8 cellular contexts compared by ENCODE assay signal in genomic region chr15:34583399-34584320, GRCh38. TPM values are rescaled to one million over a fixed set of nuclear protein-coding genes. Genes with fewer than 3 reads are reported as not detected.
DNase-seq lines count a peak whose midpoint lies in the region; ATAC-seq and TF ChIP-seq lines count a peak whose summit lies in the region.

A gene with protein sequence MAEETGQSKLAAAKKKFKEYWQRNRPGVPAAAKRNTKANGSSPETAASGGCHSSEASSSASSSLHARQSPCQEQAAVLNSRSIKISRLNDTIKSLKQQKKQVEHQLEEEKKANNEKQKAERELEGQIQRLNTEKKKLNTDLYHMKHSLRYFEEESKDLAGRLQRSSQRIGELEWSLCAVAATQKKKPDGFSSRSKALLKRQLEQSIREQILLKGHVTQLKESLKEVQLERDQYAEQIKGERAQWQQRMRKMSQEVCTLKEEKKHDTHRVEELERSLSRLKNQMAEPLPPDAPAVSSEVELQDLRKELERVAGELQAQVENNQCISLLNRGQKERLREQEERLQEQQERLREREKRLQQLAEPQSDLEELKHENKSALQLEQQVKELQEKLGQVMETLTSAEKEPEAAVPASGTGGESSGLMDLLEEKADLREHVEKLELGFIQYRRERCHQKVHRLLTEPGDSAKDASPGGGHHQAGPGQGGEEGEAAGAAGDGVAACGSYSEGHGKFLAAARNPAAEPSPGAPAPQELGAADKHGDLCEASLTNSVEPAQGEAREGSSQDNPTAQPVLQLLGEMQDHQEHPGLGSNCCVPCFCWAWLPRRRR (minus strand): TSS chr15:34583651. CDS start chr15:34535912, 47,739 bp downstream.

- H3K9me3 ChIP-seq in CD8-positive, alpha-beta T cell (ENCODE audit: low read length) = no peaks in the 10 kb centered on the region
- H3K9me3 ChIP-seq in Panc1 (ENCODE audit: control insufficient read depth, insufficient read depth, low read depth, low read length) = no peaks in the 10 kb centered on the region

- peak; percentile 54 to 86 (median 78) for DNase-seq in CD8-positive, alpha-beta T cell
- peak; percentile 25 for DNase-seq in Panc1 (ENCODE audit: low read depth, low spot score)
- peak; percentile 84 to 86 for DNase-seq in activated T-cell treated with anti-CD3 and anti-CD28 coated beads, Interleukin-2, amount 50 U/mL, for 72 hours
- DNase-seq in fibroblast of mammary gland (ENCODE audit: low read depth) = peak; percentile 37
- peak; percentile 71 for DNase-seq in natural killer cell
- peak; percentile 80 for DNase-seq in stimulated activated naive CD8-positive, alpha-beta T cell treated with anti-CD3 and anti-CD28 coated beads, Interleukin-15, Interleukin-2, amounts not matched to agents 100 U/mL and 50 U/mL, for 24 hours

- H3K36me3 ChIP-seq in CD8-positive, alpha-beta T cell (ENCODE audit: insufficient read depth, low read length) = no peaks in the 10 kb centered on the region
- H3K36me3 ChIP-seq in Panc1 (ENCODE audit: control insufficient read depth, insufficient read depth, low read length) = no peaks in the 10 kb centered on the region

- peaks cover 33% of the 10 kb centered on the region for H3K4me1 Mint-ChIP-seq in CD8-positive, alpha-beta T cell (ENCODE audit: low read depth)
- peaks cover 42% of the 10 kb centered on the region for H3K4me1 Mint-ChIP-seq in activated T-cell treated with anti-CD3 and anti-CD28 coated beads, Interleukin-2, amount 50 U/mL, for 72 hours (ENCODE audit: low read depth)
- H3K4me1 Mint-ChIP-seq in natural killer cell = peaks cover 29 to 39% of the 10 kb centered on the region in 2 donors

- POLR2A ChIA-PET in CD8-positive, alpha-beta T cell (lab: Charles Lee) = interaction anchor here (0.6 to 1.2 kb wide), 4 partner anchors 216 to 545 kb away, joined by 3 to 4 read pairs (median 4); partner anchors contain the start of genes AVEN, EMC7, LPCAT4 and PGBD4
- POLR2A ChIA-PET in Panc1 (lab: Charles Lee) = interaction anchor here (0.6 to 0.7 kb wide), 2 partner anchors 263 to 461 kb away, joined by 5 to 6 read pairs; no protein-coding TSS in a partner anchor

- intact Hi-C loops in CD8-positive, alpha-beta T cell (cut with DNase I, micrococcal nuclease) = loop anchor here (5.0 to 10.0 kb wide), 4 partner anchors 404 to 961 kb away; partner anchors contain the start of genes AVEN (in 1 of the 2), DPH6 (in 1 of the 2), EMC7 (in 1 of the 2) and PGBD4 (in 1 of the 2)
- intact Hi-C loops in Panc1 (cut with micrococcal nuclease; ENCODE audit: unreplicated experiment) = no loop called here
- intact Hi-C loops in natural killer cell (cut with micrococcal nuclease) = no loop called here

- peaks cover 4% of the 10 kb centered on the region for H3K36me3 Mint-ChIP-seq in CD8-positive, alpha-beta T cell
- no peaks in the 10 kb centered on the region for H3K36me3 Mint-ChIP-seq in activated T-cell treated with anti-CD3 and anti-CD28 coated beads, Interleukin-2, amount 50 U/mL, for 72 hours (ENCODE audit: insufficient read depth in 2 of 2)
- H3K36me3 Mint-ChIP-seq in natural killer cell = no peaks in the 10 kb centered on the region

- H3K27me3 Mint-ChIP-seq in CD8-positive, alpha-beta T cell (ENCODE audit: low read depth) = peaks cover 16% of the 10 kb centered on the region
- peaks cover 13% of the 10 kb centered on the region for H3K27me3 Mint-ChIP-seq in activated T-cell treated with anti-CD3 and anti-CD28 coated beads, Interleukin-2, amount 50 U/mL, for 72 hours (ENCODE audit: low read depth)
- H3K27me3 Mint-ChIP-seq in natural killer cell (ENCODE audit: low read depth in 2 of 2) = peaks cover 7 to 8% of the 10 kb centered on the region in 2 donors

- no peaks in the 10 kb centered on the region for H3K27me3 ChIP-seq in CD8-positive, alpha-beta T cell (ENCODE audit: insufficient read depth, low read length)
- no peaks in the 10 kb centered on the region for H3K27me3 ChIP-seq in Panc1 (ENCODE audit: control insufficient read depth, insufficient read depth, low read length)

- no TSS peak for BruUV-seq in Panc1 (replicated peaks; lab: Mats Ljungman, UMichigan)

- peak within 1 kb of the TSS; percentile 55 for H3K27ac Mint-ChIP-seq in CD8-positive, alpha-beta T cell
- peak within 1 kb of the TSS; percentile 77 for H3K27ac Mint-ChIP-seq in activated T-cell treated with anti-CD3 and anti-CD28 coated beads, Interleukin-2, amount 50 U/mL, for 72 hours
- peak within 1 kb of the TSS; percentile 41 to 82 for H3K27ac Mint-ChIP-seq in natural killer cell

- TF ChIP-seq CTCF in CD8-positive, alpha-beta T cell (IDR thresholded peaks at IDR 0.05) = no peak
- TF ChIP-seq CTCF in Panc1 (IDR thresholded peaks at IDR 0.05) (no peak), fibroblast of mammary gland (conservative IDR thresholded peaks at IDR 0.05; ENCODE audit: control insufficient read depth, insufficient read depth, low read depth, low read length) (no peak), natural killer cell (IDR thresholded peaks at IDR 0.05) (no peak)

- H3K4me1 ChIP-seq in CD8-positive, alpha-beta T cell (ENCODE audit: insufficient read depth, low read length) = peaks cover 16% of the 10 kb centered on the region
- H3K4me1 ChIP-seq in Panc1 (ENCODE audit: control insufficient read depth, insufficient read depth, low read length) = peaks cover 24% of the 10 kb centered on the region

- in situ Hi-C loops in Panc1 (cut with HindIII; ENCODE audit: low pct_unique_long_range_greater_than_20kb, low sequenced_read_pairs) = no loop called here

- H3K27ac ChIP-seq in CD8-positive, alpha-beta T cell (ENCODE audit: low read depth, low read length) = peak within 1 kb of the TSS; percentile 64
- H3K27ac ChIP-seq in Panc1 (ENCODE audit: low read length) = peak within 1 kb of the TSS; percentile 86

- CTCF ChIA-PET in CD8-positive, alpha-beta T cell (lab: Charles Lee) = interaction anchor here (1.6 kb wide), 1 partner anchor 66 kb away, joined by 3 read pairs; no protein-coding TSS in a partner anchor
- CTCF ChIA-PET in Panc1 (lab: Charles Lee) = no interaction called here

- peak within 1 kb of the TSS; percentile 90 for H3K4me3 Mint-ChIP-seq in CD8-positive, alpha-beta T cell
- H3K4me3 Mint-ChIP-seq in activated T-cell treated with anti-CD3 and anti-CD28 coated beads, Interleukin-2, amount 50 U/mL, for 72 hours = peak within 1 kb of the TSS; percentile 91 to 95
- H3K4me3 Mint-ChIP-seq in natural killer cell = peak within 1 kb of the TSS; percentile 91

- ATAC-seq in CD8-positive, alpha-beta T cell = peak; percentile 76
- ATAC-seq in GM19452 (IDR thresholded peaks at IDR 0.05; ENCODE audit: unreplicated experiment) (peak; percentile 53), HG03571 (IDR thresholded peaks at IDR 0.05; ENCODE audit: unreplicated experiment) (peak; percentile 47), Panc1 (peak; percentile 85), natural killer cell (peak; percentile 75 to 80 (median 76))
- ATAC-seq in activated T-cell treated with anti-CD3 and anti-CD28 coated beads, Interleukin-2, amount 50 U/mL, for 72 hours (replicated peaks in 1 of 2) = peak; percentile 81
- ATAC-seq in stimulated activated naive CD8-positive, alpha-beta T cell treated with anti-CD3 and anti-CD28 coated beads, Interleukin-15, Interleukin-2, amounts not matched to agents 100 U/mL and 50 U/mL, for 24 hours = peak; percentile 62

- no peaks in the 10 kb centered on the region for H3K9me3 Mint-ChIP-seq in CD8-positive, alpha-beta T cell
- no peaks in the 10 kb centered on the region for H3K9me3 Mint-ChIP-seq in activated T-cell treated with anti-CD3 and anti-CD28 coated beads, Interleukin-2, amount 50 U/mL, for 72 hours
- no peaks in the 10 kb centered on the region for H3K9me3 Mint-ChIP-seq in natural killer cell

- peak within 1 kb of the TSS; percentile 90 for H3K4me3 ChIP-seq in CD8-positive, alpha-beta T cell (ENCODE audit: low read depth, low read length)
- peak within 1 kb of the TSS; percentile 73 to 89 for H3K4me3 ChIP-seq in Panc1 (ENCODE audit: low read depth in 2 of 2, low read length in 2 of 2)
- H3K4me3 ChIP-seq in fibroblast of mammary gland (ENCODE audit: control insufficient read depth, low read depth, low read length) = peak within 1 kb of the TSS; percentile 64

RNA-seq across cellular contexts. Expression of the gene that starts here (rescaled TPM):
- total RNA-seq in CD8-positive, alpha-beta T cell = 100 to 1,000 TPM; 303 to 342 TPM
- total RNA-seq in Panc1 (2021; ENCODE audit: unreplicated experiment) = 161 TPM
- 65.8 TPM for polyA plus RNA-seq in Panc1 (2012; ENCODE audit: insufficient read length)
- total RNA-seq in activated T-cell treated with anti-CD3 and anti-CD28 coated beads, Interleukin-2, amount 50 U/mL, for 72 hours = 100 to 1,000 TPM; 228 to 318 TPM
- 100 to 1,000 TPM; 156 to 239 (median 183) TPM for total RNA-seq in natural killer cell

Comparison
In these comparisons a context has a peak if more than half of its experiments do, and no peak if none do; other contexts are left out.
1. Peak in every context shown above with its lines: DNase-seq, ATAC-seq, H3K4me3 ChIP-seq and H3K27ac ChIP-seq.
2. DNase-seq: peak in every context shown above with its lines; median percentile 85 in activated T-cell treated with anti-CD3 and anti-CD28 coated beads, Interleukin-2, amount 50 U/mL, for 72 hours; 80 in stimulated activated naive CD8-positive, alpha-beta T cell treated with anti-CD3 and anti-CD28 coated beads, Interleukin-15, Interleukin-2, amounts not matched to agents 100 U/mL and 50 U/mL, for 24 hours; 78 in CD8-positive, alpha-beta T cell; 71 in natural killer cell; 37 in fibroblast of mammary gland; 25 in Panc1.
3. intact Hi-C loops: an anchor here in CD8-positive, alpha-beta T cell (5.0 to 10.0 kb wide); none called in Panc1 and natural killer cell.